Comparison of ENCODE assay signal across 17 cellular contexts in the genomic region with DNA sequence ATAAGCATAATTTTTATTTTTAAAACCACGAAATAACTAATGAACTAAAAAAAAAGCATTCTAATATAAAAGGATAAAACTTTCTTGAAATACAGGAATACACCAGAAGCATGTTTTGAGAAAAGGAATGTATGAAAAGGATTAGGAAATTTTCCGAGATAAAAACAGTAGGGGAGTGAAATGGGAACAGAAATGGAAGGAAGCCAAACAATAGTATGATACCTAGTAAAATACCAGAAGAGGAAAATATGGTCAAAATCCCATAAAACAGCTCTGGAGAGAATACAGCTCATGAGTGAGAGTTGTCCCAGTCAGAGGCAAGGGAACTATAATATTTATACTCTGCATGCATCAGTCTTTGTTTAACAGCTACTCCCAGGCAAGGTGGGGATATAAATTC.
"Had no signal": no experiment of that assay in that cellular context is flagged by ENCODE, and none has a peak within 500 bp of the region (broad histone marks: within the 10 kb centered on the region; RNA-seq: fewer than 3 reads in every experiment).

No MANE protein-coding gene starts in this region.

- H3K4me2 ChIP-seq: smooth muscle cell had no signal

- H3K27ac ChIP-seq: coronary artery, gastrocnemius medialis, ovary, tibial artery, upper lobe of right lung, vagina had no signal

- H3K27me3 ChIP-seq: gastrocnemius medialis, ovary, tibial artery, upper lobe of right lung, vagina had no signal

- ATAC-seq: gastrocnemius medialis; left lobe of liver; mucosa of descending colon; naive thymus-derived CD8-positive, alpha-beta T cell; right cardiac atrium; stimulated activated memory B cell treated with anti-CD40 and anti-IgM and Interleukin-4, amounts not matched to agents 10 μg/mL and 1 μg/mL and 100 μg/mL, for 72 hours; upper lobe of right lung had no signal

- DNase-seq: effector CD4-positive, alpha-beta T cell; endodermal cell; gastrocnemius medialis; islet precursor cell; mammary epithelial cell; mucosa of descending colon; naive thymus-derived CD8-positive, alpha-beta T cell; ovary; right cardiac atrium; stimulated activated CD4-positive, alpha-beta T cell treated with anti-CD3 and anti-CD28 coated beads, Interleukin-4, amount 100 ng/mL, for 1 hour; tibial artery; upper lobe of right lung had no signal

- H3K4me1 ChIP-seq: gastrocnemius medialis, tibial artery, upper lobe of right lung, vagina had no signal

- H3K4me3 ChIP-seq: coronary artery, gastrocnemius medialis, mucosa of descending colon, ovary, smooth muscle cell, tibial artery, upper lobe of right lung, vagina had no signal

- H3K36me3 ChIP-seq: gastrocnemius medialis, ovary, tibial artery, upper lobe of right lung, vagina had no signal
